36 cellular contexts compared by ENCODE assay signal in genomic region chr16:78624349-78624748, GRCh38.
"Had no signal": no experiment of that assay in that cellular context is flagged by ENCODE, and none has a peak within 500 bp of the region (broad histone marks: within the 10 kb centered on the region; RNA-seq: fewer than 3 reads in every experiment).

No MANE protein-coding gene starts in this region.

- H3K4me1 Mint-ChIP-seq: activated CD4-positive, alpha-beta T cell treated with anti-CD3 and anti-CD28 coated beads, Interleukin-2, amount 10 ng/mL, durations not matched to agents 7 days and 5 days; activated naive CD4-positive, alpha-beta T cell treated with anti-CD3 and anti-CD28 coated beads, Interleukin-2, amount 50 U/mL, for 24 hours had no signal

- DNase-seq: activated CD4-positive, alpha-beta T cell treated with anti-CD3 and anti-CD28 coated beads, Interleukin-2, amount 10 ng/mL, durations not matched to agents 7 days and 5 days; activated CD4-positive, alpha-beta T cell treated with anti-CD3 and anti-CD28 coated beads, Interleukin-2, amount 50 U/mL, for 48 hours; activated CD8-positive, alpha-beta T cell treated with anti-CD3 and anti-CD28 coated beads, Interleukin-2, amount 10 ng/mL, durations not matched to agents 7 days and 5 days; activated gamma-delta T cell; activated naive CD4-positive, alpha-beta T cell treated with Interleukin-2 at 50 U/mL for 16 hours; activated T-cell treated with anti-CD3 and anti-CD28 coated beads, Interleukin-2, amount 50 U/mL, for 24 hours; anterior cingulate cortex; caudate nucleus; cerebellar nuclear complex; Kasumi-1; KG1; MG63; NCI-H1048; NCI-H1417; NCI-H146; NCI-H187; NCI-H2029 treated with DMSO at 0.1 percent for 48 hours; NCI-H2107; NCI-H226; NCI-H446 treated with DMSO at 0.1 percent for 48 hours; NCI-H524; NCI-H69; NCI-H82; NK-92 treated with Interleukin-12 subunit alpha and Interleukin-12 subunit beta, amount 100 ng/mL, for 24 hours; PC-3; Peyer's patch; RPMI8226; SHP77 treated with DMSO at 0.1 percent for 48 hours; SW 1271; T-helper 1 cell; T-helper 2 cell; T-helper 9 cell had no signal

- H3K4me3 Mint-ChIP-seq: activated CD4-positive, alpha-beta T cell treated with anti-CD3 and anti-CD28 coated beads, Interleukin-2, amount 10 ng/mL, durations not matched to agents 7 days and 5 days; activated CD8-positive, alpha-beta T cell treated with anti-CD3 and anti-CD28 coated beads, Interleukin-2, amount 10 ng/mL, durations not matched to agents 7 days and 5 days; activated naive CD4-positive, alpha-beta T cell treated with anti-CD3 and anti-CD28 coated beads, Interleukin-2, amount 50 U/mL, for 24 hours; activated T-cell treated with anti-CD3 and anti-CD28 coated beads, Interleukin-2, amount 50 U/mL, for 24 hours; brain had no signal

- H3K9me3 Mint-ChIP-seq: activated naive CD4-positive, alpha-beta T cell treated with anti-CD3 and anti-CD28 coated beads, Interleukin-2, amount 50 U/mL, for 24 hours had no signal

- ATAC-seq: activated CD8-positive, alpha-beta T cell treated with anti-CD3 and anti-CD28 coated beads, Interleukin-2, amount 10 ng/mL, durations not matched to agents 7 days and 5 days; PC-3 had no signal

- H3K27me3 Mint-ChIP-seq: activated CD4-positive, alpha-beta T cell treated with anti-CD3 and anti-CD28 coated beads, Interleukin-2, amount 10 ng/mL, durations not matched to agents 7 days and 5 days; activated naive CD4-positive, alpha-beta T cell treated with anti-CD3 and anti-CD28 coated beads, Interleukin-2, amount 50 U/mL, for 24 hours; activated T-cell treated with anti-CD3 and anti-CD28 coated beads, Interleukin-2, amount 50 U/mL, for 24 hours had no signal

- H3K36me3 Mint-ChIP-seq: brain had no signal

- H3K27me3 ChIP-seq: MG63, Peyer's patch, SJSA1 had no signal

- H3K27ac Mint-ChIP-seq: activated CD4-positive, alpha-beta T cell treated with anti-CD3 and anti-CD28 coated beads, Interleukin-2, amount 10 ng/mL, durations not matched to agents 7 days and 5 days; activated CD8-positive, alpha-beta T cell treated with anti-CD3 and anti-CD28 coated beads, Interleukin-2, amount 10 ng/mL, durations not matched to agents 7 days and 5 days; activated naive CD4-positive, alpha-beta T cell treated with anti-CD3 and anti-CD28 coated beads, Interleukin-2, amount 50 U/mL, for 24 hours; activated T-cell treated with anti-CD3 and anti-CD28 coated beads, Interleukin-2, amount 50 U/mL, for 24 hours; activated T-helper 2 cell treated with anti-CD3 and anti-CD28 coated beads, Interferon-gamma antibody, Interleukin-2, Interleukin-4, amounts not matched to agents 10 μg/mL and 5 μg/mL and 100 μg/mL, durations not matched to agents 14 hours and 24 hours and 36 hours; brain had no signal

- H3K9me3 ChIP-seq: MG63, SJSA1 had no signal

- H3K4me1 ChIP-seq: Peyer's patch had no signal

- H3K4me3 ChIP-seq: MG63, Peyer's patch, SJSA1 had no signal

- H3K36me3 ChIP-seq: MG63, Peyer's patch, SJSA1 had no signal

- H3K27ac ChIP-seq: Peyer's patch, SJSA1 had no signal
